ENCODE assay signal across 8 cellular contexts in the genomic region with DNA sequence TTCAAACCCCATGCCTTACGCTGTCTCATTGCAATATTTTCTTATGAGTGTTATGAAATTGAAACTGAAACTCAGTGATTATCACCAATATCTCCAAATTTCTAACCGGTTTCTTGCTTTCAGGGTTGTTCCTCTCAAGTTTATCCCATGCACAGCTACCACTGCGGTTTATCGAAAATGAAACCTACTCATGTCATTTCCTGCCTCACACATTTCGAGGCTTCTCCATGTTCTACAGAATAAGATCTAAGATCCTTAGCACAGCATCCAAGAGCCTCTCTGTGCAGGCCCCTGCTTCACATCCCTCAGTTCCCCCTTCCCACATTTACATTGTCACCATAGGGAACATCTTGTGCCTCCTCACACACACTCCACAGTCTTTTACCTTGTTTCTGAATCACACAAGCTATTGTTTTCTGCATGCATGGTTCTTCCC. TPM values are rescaled to one million over a fixed set of nuclear protein-coding genes. Genes with fewer than 3 reads are reported as not detected.
DNase-seq lines count a peak whose midpoint lies in the region; ATAC-seq and TF ChIP-seq lines count a peak whose summit lies in the region.

No MANE protein-coding gene starts in this region.

- H4K20me1 ChIP-seq in Karpas-422 (ENCODE audit: insufficient read depth, low read depth, low read length): no peaks in the 10 kb centered on the region

- H3K27ac ChIP-seq in Karpas-422 (ENCODE audit: low read length): no peak overlapping the region
- H3K27ac ChIP-seq in uterus: no peak overlapping the region

- DNase-seq in GM10266 (ENCODE audit: extremely low spot score) (peak; percentile 20), Karpas-422 (no peak), foreskin fibroblast (no peak), C1 segment of cervical spinal cord (lab: John Stamatoyannopoulos, UW) (no peak), uterus (no peak)
- peak; percentile 58 for DNase-seq in activated T-helper 1 cell treated with anti-CD3 and anti-CD28 coated beads, Interleukin-12 subunit alpha, Interleukin-12 subunit beta, Interleukin-2, Interleukin-4 antibody, amounts not matched to agents 30 ng/mL and 10 ng/mL and 1 ng/mL, durations not matched to agents 14 hours and 24 hours and 36 hours (ENCODE audit: low spot score)
- DNase-seq in stimulated activated CD8-positive, alpha-beta memory T cell treated with anti-CD3 and anti-CD28 coated beads, Interleukin-15, amount 100 ng/mL, for 48 hours (ENCODE audit: low read depth in 2 of 2): peak; percentile 15 to 24

- TF ChIP-seq CTCF in GM10266 (IDR thresholded peaks at IDR 0.05; ENCODE audit: control insufficient read depth, insufficient read depth, low read depth, missing control alignments) (no peak), foreskin fibroblast (IDR thresholded peaks at IDR 0.05; ENCODE audit: low read depth, low read length) (no peak), uterus (IDR thresholded peaks at IDR 0.05) (no peak)

- no peaks in the 10 kb centered on the region for H3K36me3 ChIP-seq in Karpas-422 (ENCODE audit: insufficient read depth, low read length)
- no peaks in the 10 kb centered on the region for H3K36me3 ChIP-seq in uterus

- H3K36me3 Mint-ChIP-seq in activated T-helper 1 cell treated with anti-CD3 and anti-CD28 coated beads, Interleukin-12 subunit alpha, Interleukin-12 subunit beta, Interleukin-2, Interleukin-4 antibody, amounts not matched to agents 30 ng/mL and 10 ng/mL and 1 ng/mL, durations not matched to agents 14 hours and 24 hours and 36 hours (ENCODE audit: low read depth): peaks cover 15% of the 10 kb centered on the region

- H3K9me2 ChIP-seq in Karpas-422 (replicated peaks; ENCODE audit: insufficient read depth, low read length): no peaks in the 10 kb centered on the region

- no peaks in the 10 kb centered on the region for H3K27me3 ChIP-seq in Karpas-422 (ENCODE audit: low read length)
- H3K27me3 ChIP-seq in uterus: no peaks in the 10 kb centered on the region

- H3K27me3 Mint-ChIP-seq in activated T-helper 1 cell treated with anti-CD3 and anti-CD28 coated beads, Interleukin-12 subunit alpha, Interleukin-12 subunit beta, Interleukin-2, Interleukin-4 antibody, amounts not matched to agents 30 ng/mL and 10 ng/mL and 1 ng/mL, durations not matched to agents 14 hours and 24 hours and 36 hours (ENCODE audit: insufficient read depth): peaks cover 10% of the 10 kb centered on the region

- no peak overlapping the region for H3K9ac ChIP-seq in Karpas-422 (ENCODE audit: low read length)

- no peaks in the 10 kb centered on the region for H3K9me3 ChIP-seq in Karpas-422 (ENCODE audit: low read length)
- H3K9me3 ChIP-seq in uterus: no peaks in the 10 kb centered on the region

- H2AFZ ChIP-seq in Karpas-422 (ENCODE audit: low read length): peak overlapping the region; percentile 16; the same call in 1 of the 2 replicates

- intact Hi-C loops in activated T-helper 1 cell treated with anti-CD3 and anti-CD28 coated beads, Interleukin-12 subunit alpha, Interleukin-12 subunit beta, Interleukin-2, Interleukin-4 antibody, amounts not matched to agents 30 ng/mL and 10 ng/mL and 1 ng/mL, durations not matched to agents 14 hours and 24 hours and 36 hours (cut with micrococcal nuclease): loop anchor here (1.0 to 5.0 kb wide), 9 partner anchors 21 to 1771 kb away; a partner anchor contains a TSS
- intact Hi-C loops in uterus (cut with DNase I; ENCODE audit: low total_unique reads): no loop called here

- no peaks in the 10 kb centered on the region for H3K79me2 ChIP-seq in Karpas-422 (ENCODE audit: low read length)

- peak overlapping the region; percentile 34 for H3K4me3 Mint-ChIP-seq in activated T-helper 1 cell treated with anti-CD3 and anti-CD28 coated beads, Interleukin-12 subunit alpha, Interleukin-12 subunit beta, Interleukin-2, Interleukin-4 antibody, amounts not matched to agents 30 ng/mL and 10 ng/mL and 1 ng/mL, durations not matched to agents 14 hours and 24 hours and 36 hours

- H3K4me1 ChIP-seq in Karpas-422 (ENCODE audit: low read length) (peaks cover 6% of the 10 kb centered on the region), uterus (no peaks in the 10 kb centered on the region)

- H3K4me2 ChIP-seq in Karpas-422 (ENCODE audit: low read depth, low read length, poor library complexity, severe bottlenecking): peak overlapping the region; percentile 30

- peaks cover 23% of the 10 kb centered on the region for H3K9me3 Mint-ChIP-seq in activated T-helper 1 cell treated with anti-CD3 and anti-CD28 coated beads, Interleukin-12 subunit alpha, Interleukin-12 subunit beta, Interleukin-2, Interleukin-4 antibody, amounts not matched to agents 30 ng/mL and 10 ng/mL and 1 ng/mL, durations not matched to agents 14 hours and 24 hours and 36 hours

- H3K4me3 ChIP-seq in Karpas-422 (ENCODE audit: low read length): peak overlapping the region; percentile 20; the same call in 1 of the 2 replicates
- no peak overlapping the region for H3K4me3 ChIP-seq in foreskin fibroblast (ENCODE audit: low read depth in 1 of 2, low read length in 2 of 2)
- H3K4me3 ChIP-seq in uterus: no peak overlapping the region

- H3K4me1 Mint-ChIP-seq in activated T-helper 1 cell treated with anti-CD3 and anti-CD28 coated beads, Interleukin-12 subunit alpha, Interleukin-12 subunit beta, Interleukin-2, Interleukin-4 antibody, amounts not matched to agents 30 ng/mL and 10 ng/mL and 1 ng/mL, durations not matched to agents 14 hours and 24 hours and 36 hours (ENCODE audit: low read depth): peaks cover 31% of the 10 kb centered on the region

- TF ChIP-seq POLR2A in uterus (IDR thresholded peaks at IDR 0.05): no peak

- peak overlapping the region; percentile 75 for H3K27ac Mint-ChIP-seq in activated T-helper 1 cell treated with anti-CD3 and anti-CD28 coated beads, Interleukin-12 subunit alpha, Interleukin-12 subunit beta, Interleukin-2, Interleukin-4 antibody, amounts not matched to agents 30 ng/mL and 10 ng/mL and 1 ng/mL, durations not matched to agents 14 hours and 24 hours and 36 hours

- peak; percentile 99 for ATAC-seq in GM21576 (IDR thresholded peaks at IDR 0.05; ENCODE audit: unreplicated experiment)

RNA-seq across cellular contexts. Expression of a gene that starts 45.5 kb away (rescaled TPM):
- not detected in 2 replicates for total RNA-seq in Karpas-422 (2014; rRNA removed; shearing (Covaris generic); ENCODE audit: low replicate concordance)
- 5.2 and 5.4 TPM in 2 replicates for total RNA-seq in activated T-helper 1 cell treated with anti-CD3 and anti-CD28 coated beads, Interleukin-12 subunit alpha, Interleukin-12 subunit beta, Interleukin-2, Interleukin-4 antibody, amounts not matched to agents 30 ng/mL and 10 ng/mL and 1 ng/mL, durations not matched to agents 14 hours and 24 hours and 36 hours
- total RNA-seq in uterus: 10 to 100 TPM in 2 of 4 donors, 1 to 10 TPM in 2; 4.7 to 14.4 (median 9.5) TPM

Comparison
In these comparisons a context has a peak if more than half of its experiments do, and no peak if none do; other contexts are left out.
1. DNase-seq: peak in GM10266 (single experiment), activated T-helper 1 cell treated with anti-CD3 and anti-CD28 coated beads, Interleukin-12 subunit alpha, Interleukin-12 subunit beta, Interleukin-2, Interleukin-4 antibody, amounts not matched to agents 30 ng/mL and 10 ng/mL and 1 ng/mL, durations not matched to agents 14 hours and 24 hours and 36 hours (single experiment) and stimulated activated CD8-positive, alpha-beta memory T cell treated with anti-CD3 and anti-CD28 coated beads, Interleukin-15, amount 100 ng/mL, for 48 hours (2 of 2); none in Karpas-422 (single experiment), foreskin fibroblast (0 of 2), C1 segment of cervical spinal cord (0 of 14) and uterus (0 of 2).